13 cellular contexts compared by ENCODE assay signal in genomic region chr6:127918506-127919427, GRCh38. TPM values are rescaled to one million over a fixed set of nuclear protein-coding genes. Genes with fewer than 3 reads are reported as not detected.
A peak's percentile ranks its signal among the peaks of the same experiment; 100 is the strongest.
DNase-seq lines count a peak whose midpoint lies in the region; ATAC-seq and TF ChIP-seq lines count a peak whose summit lies in the region.
"Had no signal": no experiment of that assay in that cellular context is flagged by ENCODE, and none has a peak within 500 bp of the region (broad histone marks: within the 10 kb centered on the region; RNA-seq: fewer than 3 reads in every experiment).

No MANE protein-coding gene starts in this region.

- no peak for TF ChIP-seq CTCF in upper lobe of right lung (IDR thresholded peaks at IDR 0.05)
- TF ChIP-seq CTCF in OCI-LY7 (conservative IDR thresholded peaks at IDR 0.05; ENCODE audit: low read length), result no peak

- H3K4me1 Mint-ChIP-seq in activated naive CD4-positive, alpha-beta T cell treated with anti-CD3 and anti-CD28 coated beads for 36 hours (ENCODE audit: low read depth), result peaks cover 80% of the 10 kb centered on the region
- peaks cover 81% of the 10 kb centered on the region for H3K4me1 Mint-ChIP-seq in activated naive CD8-positive, alpha-beta T cell treated with anti-CD3 and anti-CD28 coated beads for 36 hours

- no peaks in the 10 kb centered on the region for H3K9me2 ChIP-seq in OCI-LY7 (ENCODE audit: insufficient read depth, low read length)

- H3K4me2 ChIP-seq in OCI-LY7 (ENCODE audit: low read length), result no peak overlapping the region

- H3K27me3 Mint-ChIP-seq in activated naive CD4-positive, alpha-beta T cell treated with anti-CD3 and anti-CD28 coated beads for 36 hours (ENCODE audit: low read depth), result no peaks in the 10 kb centered on the region
- H3K27me3 Mint-ChIP-seq in activated naive CD8-positive, alpha-beta T cell treated with anti-CD3 and anti-CD28 coated beads for 36 hours, result no peaks in the 10 kb centered on the region

- BruUV-seq in OCI-LY7 (replicated peaks; lab: Mats Ljungman, UMichigan), result no TSS peak

- H3K4me1 ChIP-seq in upper lobe of right lung, result no peaks in the 10 kb centered on the region
- H3K4me1 ChIP-seq in OCI-LY7 (ENCODE audit: insufficient read depth, low read length, poor library complexity, severe bottlenecking), result no peaks in the 10 kb centered on the region

- ATAC-seq in HG03066 (IDR thresholded peaks at IDR 0.05; ENCODE audit: low read depth, unreplicated experiment), result peak; percentile 54
- no peak for ATAC-seq in upper lobe of right lung
- ATAC-seq: K562, PC-3 had no signal

- H3K9me3 Mint-ChIP-seq in activated naive CD4-positive, alpha-beta T cell treated with anti-CD3 and anti-CD28 coated beads for 36 hours, result no peaks in the 10 kb centered on the region
- H3K9me3 Mint-ChIP-seq in activated naive CD8-positive, alpha-beta T cell treated with anti-CD3 and anti-CD28 coated beads for 36 hours, result peaks cover 7% of the 10 kb centered on the region

- H3K9me3 ChIP-seq in upper lobe of right lung (no peaks in the 10 kb centered on the region), OCI-LY7 (ENCODE audit: low read length) (no peaks in the 10 kb centered on the region)

- H3K27ac Mint-ChIP-seq in activated naive CD4-positive, alpha-beta T cell treated with anti-CD3 and anti-CD28 coated beads for 36 hours, result peak overlapping the region; percentile 31
- H3K27ac Mint-ChIP-seq in activated naive CD8-positive, alpha-beta T cell treated with anti-CD3 and anti-CD28 coated beads for 36 hours, result peak overlapping the region; percentile 80

- no peaks in the 10 kb centered on the region for H4K20me1 ChIP-seq in OCI-LY7 (ENCODE audit: insufficient read depth, low read length)

- DNase-seq in activated naive CD4-positive, alpha-beta T cell treated with anti-CD3 and anti-CD28 coated beads for 36 hours, result no peak
- DNase-seq in activated naive CD4-positive, alpha-beta T cell treated with Interleukin-2 at 50 U/mL for 16 hours, result no peak
- no peak for DNase-seq in activated naive CD8-positive, alpha-beta T cell treated with anti-CD3 and anti-CD28 coated beads for 36 hours
- DNase-seq in upper lobe of right lung (no peak), ACHN (no peak), OCI-LY7 (ENCODE audit: low spot score) (no peak), NCI-H2196 treated with DMSO at 0.1 percent for 48 hours (lab: John Stamatoyannopoulos, UW; ENCODE audit: unreplicated experiment) (no peak)
- DNase-seq: mesenchymal stem cell; PC-3; stimulated activated CD8-positive, alpha-beta memory T cell treated with anti-CD3 and anti-CD28 coated beads, Interleukin-4, amount 100 ng/mL, for 48 hours had no signal

- H3K79me2 ChIP-seq in OCI-LY7 (ENCODE audit: insufficient read depth, low read depth, low read length), result no peaks in the 10 kb centered on the region

- no peaks in the 10 kb centered on the region for H3K27me3 ChIP-seq in upper lobe of right lung

- CTCF ChIA-PET in activated naive CD4-positive, alpha-beta T cell treated with anti-CD3 and anti-CD28 coated beads for 36 hours (lab: Charles Lee), result interaction anchor here (0.5 to 3.9 kb wide), 8 partner anchors 9 to 331 kb away, joined by 3 to 19 read pairs (median 4); no protein-coding TSS in a partner anchor
- CTCF ChIA-PET in OCI-LY7 (lab: Charles Lee; ENCODE audit: unreplicated experiment), result no interaction called here

- no peaks in the 10 kb centered on the region for H3K36me3 Mint-ChIP-seq in activated naive CD4-positive, alpha-beta T cell treated with anti-CD3 and anti-CD28 coated beads for 36 hours (ENCODE audit: low read depth)
- H3K36me3 Mint-ChIP-seq in activated naive CD8-positive, alpha-beta T cell treated with anti-CD3 and anti-CD28 coated beads for 36 hours, result peaks cover 14% of the 10 kb centered on the region

- H3K4me3 ChIP-seq in upper lobe of right lung (peak overlapping the region; percentile 1), OCI-LY7 (ENCODE audit: low read depth, low read length, poor library complexity, severe bottlenecking) (no peak overlapping the region)
- H3K4me3 ChIP-seq: K562 had no signal

- intact Hi-C loops in activated naive CD4-positive, alpha-beta T cell treated with anti-CD3 and anti-CD28 coated beads for 36 hours (cut with micrococcal nuclease), result loop anchor here (1.0 to 2.0 kb wide), 4 partner anchors 10 to 41 kb away; no protein-coding TSS in a partner anchor
- intact Hi-C loops in upper lobe of right lung (cut with DNase I) (no loop called here), OCI-LY7 (cut with micrococcal nuclease; ENCODE audit: unreplicated experiment) (no loop called here)

- in situ Hi-C loops in ACHN (cut with HindIII; ENCODE audit: low pct_ligation_motif_present, low pct_unique_long_range_greater_than_20kb, low sequenced_read_pairs), result no loop called here

- H3K36me3 ChIP-seq in upper lobe of right lung (no peaks in the 10 kb centered on the region), OCI-LY7 (ENCODE audit: insufficient read depth, low read length) (no peaks in the 10 kb centered on the region)

- no peak overlapping the region for H2AFZ ChIP-seq in OCI-LY7 (ENCODE audit: low read length)

- peak overlapping the region; percentile 32 for H3K4me3 Mint-ChIP-seq in activated naive CD4-positive, alpha-beta T cell treated with anti-CD3 and anti-CD28 coated beads for 36 hours
- H3K4me3 Mint-ChIP-seq in activated naive CD8-positive, alpha-beta T cell treated with anti-CD3 and anti-CD28 coated beads for 36 hours, result peak overlapping the region; percentile 71

- POLR2A ChIA-PET in OCI-LY7 (lab: Charles Lee), result interaction anchor here (0.6 to 1.2 kb wide), 3 partner anchors 9 to 198 kb away, joined by 3 to 4 read pairs (median 4); no protein-coding TSS in a partner anchor

- H3K27ac ChIP-seq in upper lobe of right lung (no peak overlapping the region), OCI-LY7 (ENCODE audit: low read depth, low read length, poor library complexity, severe bottlenecking) (no peak overlapping the region)

RNA-seq across cellular contexts. Expression of gene THEMIS, which starts 17.9 kb away (rescaled TPM):
- 1 to 10 TPM; 7.0 to 7.4 TPM for total RNA-seq in activated naive CD4-positive, alpha-beta T cell treated with anti-CD3 and anti-CD28 coated beads for 36 hours
- total RNA-seq in activated naive CD8-positive, alpha-beta T cell treated with anti-CD3 and anti-CD28 coated beads for 36 hours, result 10 to 100 TPM; 48.3 to 49.7 TPM
- total RNA-seq in upper lobe of right lung (3.0 TPM), OCI-LY7 (2022) (not detected in 2 replicates)
- not detected in 2 replicates for total RNA-seq in OCI-LY7 (2014; rRNA removed; shearing (Covaris generic))
- total RNA-seq: dermis microvascular lymphatic vessel endothelial cell, PC-3 had no signal

Comparison
In these comparisons a context has a peak if more than half of its experiments do, and no peak if none do; other contexts are left out.
1. RNA of gene THEMIS, which starts 17.9 kb away (total RNA-seq): 48.3 to 49.7 TPM in activated naive CD8-positive, alpha-beta T cell treated with anti-CD3 and anti-CD28 coated beads for 36 hours; 7.0 to 7.4 TPM in activated naive CD4-positive, alpha-beta T cell treated with anti-CD3 and anti-CD28 coated beads for 36 hours, 3.0 TPM in upper lobe of right lung (single experiment) and not detected in OCI-LY7; every median in the first group is over 4 times any median in the second.